In the genomic region with DNA sequence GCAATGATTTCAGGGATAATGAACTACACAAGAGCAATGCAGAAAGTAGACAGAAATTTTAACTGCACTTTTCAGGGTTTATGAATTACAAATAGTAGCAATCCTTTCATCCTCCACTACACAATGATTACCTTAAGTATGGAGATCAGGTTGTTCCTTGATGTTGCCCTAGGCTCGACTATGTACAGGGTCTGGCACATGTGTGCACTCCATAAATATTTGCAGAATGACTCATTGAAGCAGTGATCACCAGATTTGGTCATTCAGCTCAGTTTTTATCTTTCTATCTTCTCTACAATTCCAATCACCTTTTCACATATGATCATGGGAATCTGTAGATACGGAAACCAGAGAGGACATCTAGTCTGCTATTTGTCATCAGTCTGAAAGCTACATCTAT, we compare ENCODE assay signal across 25 cellular contexts.
DNase-seq lines count a peak whose midpoint lies in the region; ATAC-seq, FAIRE-seq and TF ChIP-seq lines count a peak whose summit lies in the region.
"Had no signal": no experiment of that assay in that cellular context is flagged by ENCODE, and none has a peak within 500 bp of the region (broad histone marks: within the 10 kb centered on the region; RNA-seq: fewer than 3 reads in every experiment).

No MANE protein-coding gene starts in this region.

- no peak overlapping the region for H3K4me2 ChIP-seq in SK-N-SH

- no peaks in the 10 kb centered on the region for H3K36me3 ChIP-seq in cardiac muscle cell
- H3K36me3 ChIP-seq in SK-N-SH (replicated peaks in 1 of 2; ENCODE audit: control insufficient read depth in 1 of 2, insufficient read depth in 2 of 2, low read length in 1 of 2), result no peaks in the 10 kb centered on the region
- H3K36me3 ChIP-seq: adrenal gland, HAP-1, tibial nerve had no signal

- 13% methylated on average over 2 of the region's 2 CpGs for WGBS in SK-N-SH (ENCODE audit: low lambda C conversion rate)

- H3K79me2 ChIP-seq in SK-N-SH (ENCODE audit: insufficient read depth), result no peaks in the 10 kb centered on the region

- intact Hi-C loops in left ventricle myocardium superior (cut with micrococcal nuclease), result no loop called here

- DNase-seq in cardiac muscle cell (ENCODE audit: low read depth in 1 of 2, low spot score in 1 of 2) (peak in 1 of 2 donors; percentile 15), left ventricle myocardium superior (no peak), SK-N-SH (no peak), glomerular visceral epithelial cell (ENCODE audit: extremely low spot score) (peak; percentile 27), urothelium cell line (ENCODE audit: low spot score) (peak; percentile 14)
- DNase-seq in activated CD8-positive, alpha-beta memory T cell treated with anti-CD3 and anti-CD28 coated beads, Interleukin-2, amount 50 U/mL, for 4 hours, result no peak
- DNase-seq: activated CD4-positive, alpha-beta T cell treated with anti-CD3 and anti-CD28 coated beads for 36 hours; activated CD8-positive, alpha-beta memory T cell treated with anti-CD3 and anti-CD28 coated beads, Interleukin-2, amount 10 ng/mL, durations not matched to agents 7 days and 5 days; activated effector memory CD4-positive, alpha-beta T cell treated with Interleukin-2 at 50 U/mL for 16 hours; adrenal gland; CD4-positive, alpha-beta memory T cell; cerebellar nuclear complex; KG1; NCI-H1105 treated with DMSO at 0.1 percent for 48 hours; NCI-H69; occipital lobe; OCI-M1; right cardiac atrium; stimulated activated naive CD4-positive, alpha-beta T cell treated with Interleukin-2 at 50 U/mL for 16 hours had no signal

- H4K20me1 ChIP-seq in SK-N-SH (ENCODE audit: insufficient read depth), result no peaks in the 10 kb centered on the region

- TF ChIP-seq RAD21 in SK-N-SH (IDR thresholded peaks at IDR 0.05; ENCODE audit: low read length), result no peak

- TF ChIP-seq EP300 in SK-N-SH (IDR thresholded peaks at IDR 0.05; ENCODE audit: borderline replicate concordance in 1 of 2, low read depth in 1 of 2, low read length in 1 of 2), result no peak; a peak in 1 of 4 replicates

- no peaks in the 10 kb centered on the region for H3K9me3 ChIP-seq in cardiac muscle cell (ENCODE audit: low read depth)
- H3K9me3 ChIP-seq in SK-N-SH, result no peaks in the 10 kb centered on the region
- H3K9me3 ChIP-seq: adrenal gland, HAP-1, tibial nerve had no signal

- H3K27ac ChIP-seq in cardiac muscle cell (peak overlapping the region; percentile 78), SK-N-SH (ENCODE audit: low read depth in 2 of 2, low read length in 1 of 2) (no peak overlapping the region)
- H3K27ac ChIP-seq: adrenal gland, SK-N-MC, tibial nerve had no signal

- no peaks in the 10 kb centered on the region for H3K9me2 ChIP-seq in SK-N-SH

- CTCF ChIA-PET in SK-N-SH (lab: Yijun Ruan, JAX), result no interaction called here

- H3K4me1 ChIP-seq in cardiac muscle cell (ENCODE audit: low read depth) (peaks cover 6% of the 10 kb centered on the region), SK-N-SH (ENCODE audit: control insufficient read depth in 1 of 2, insufficient read depth in 2 of 2, low read depth in 1 of 2, low read length in 1 of 2) (no peaks in the 10 kb centered on the region)
- H3K4me1 ChIP-seq: adrenal gland, tibial nerve had no signal

- no peak for TF ChIP-seq CTCF in cardiac muscle cell (IDR thresholded peaks at IDR 0.05; ENCODE audit: low read depth, low read length)
- no peak for TF ChIP-seq CTCF in SK-N-SH (IDR thresholded peaks at IDR 0.05)

- H2AFZ ChIP-seq in SK-N-SH (ENCODE audit: low read depth), result no peak overlapping the region

- H3K4me3 ChIP-seq in cardiac muscle cell (no peak overlapping the region), SK-N-SH (ENCODE audit: low read depth in 2 of 2, low read length in 1 of 2) (no peak overlapping the region)
- H3K4me3 ChIP-seq: adrenal gland, HAP-1, SK-N-MC, tibial nerve had no signal

- no peak overlapping the region for H3K9ac ChIP-seq in SK-N-SH

- POLR2A ChIA-PET in SK-N-SH (lab: Yijun Ruan, JAX), result no interaction called here

- no peak for FAIRE-seq in urothelium cell line (lab: Jason Lieb, UNC)
- FAIRE-seq: GM19239 had no signal

- H3F3A ChIP-seq in SK-N-SH (replicated peaks; ENCODE audit: insufficient read depth), result no peaks in the 10 kb centered on the region

- H3K27me3 ChIP-seq in cardiac muscle cell, result no peaks in the 10 kb centered on the region
- no peaks in the 10 kb centered on the region for H3K27me3 ChIP-seq in SK-N-SH (ENCODE audit: insufficient read depth)
- H3K27me3 ChIP-seq: adrenal gland, tibial nerve had no signal

- ATAC-seq in left ventricle myocardium superior, result no peak
- no peak for ATAC-seq in GM19455 (IDR thresholded peaks at IDR 0.05; ENCODE audit: unreplicated experiment)
- no peak for ATAC-seq in GM21390 (IDR thresholded peaks at IDR 0.05; ENCODE audit: unreplicated experiment)
- ATAC-seq: activated CD4-positive, alpha-beta T cell treated with anti-CD3 and anti-CD28 coated beads for 36 hours; activated CD8-positive, alpha-beta memory T cell treated with anti-CD3 and anti-CD28 coated beads, Interleukin-2, amount 10 ng/mL, durations not matched to agents 7 days and 5 days; right cardiac atrium had no signal

TF ChIP-seq in SK-N-SH, 30 proteins besides CTCF, POLR2A, EP300 and RAD21:
- TF ChIP-seq JUND (IDR thresholded peaks at IDR 0.05) (peak; percentile 36), MEF2A (IDR thresholded peaks at IDR 0.05; ENCODE audit: borderline replicate concordance, low read depth) (no peak), GATA2 (CRISPR knock-in tag; IDR thresholded peaks at IDR 0.05) (no peak), FOSL2 (IDR thresholded peaks at IDR 0.05; ENCODE audit: borderline replicate concordance, low read depth) (peak; percentile 20; the same call in 1 of the 2 replicates), TCF12 (IDR thresholded peaks at IDR 0.05) (peak; percentile 66)
- TF ChIP-seq, protein P1, sequence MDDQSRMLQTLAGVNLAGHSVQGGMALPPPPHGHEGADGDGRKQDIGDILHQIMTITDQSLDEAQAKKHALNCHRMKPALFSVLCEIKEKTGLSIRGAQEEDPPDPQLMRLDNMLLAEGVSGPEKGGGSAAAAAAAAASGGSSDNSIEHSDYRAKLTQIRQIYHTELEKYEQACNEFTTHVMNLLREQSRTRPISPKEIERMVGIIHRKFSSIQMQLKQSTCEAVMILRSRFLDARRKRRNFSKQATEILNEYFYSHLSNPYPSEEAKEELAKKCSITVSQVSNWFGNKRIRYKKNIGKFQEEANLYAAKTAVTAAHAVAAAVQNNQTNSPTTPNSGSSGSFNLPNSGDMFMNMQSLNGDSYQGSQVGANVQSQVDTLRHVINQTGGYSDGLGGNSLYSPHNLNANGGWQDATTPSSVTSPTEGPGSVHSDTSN (IDR thresholded peaks at IDR 0.05), result peak; percentile 35; the same call in 1 of the 2 replicates

Comparison
In these comparisons a context has a peak if more than half of its experiments do, and no peak if none do; other contexts are left out.
1. DNase-seq: peak in glomerular visceral epithelial cell (single experiment) and urothelium cell line (single experiment); none in left ventricle myocardium superior (single experiment), SK-N-SH (single experiment) and activated CD8-positive, alpha-beta memory T cell treated with anti-CD3 and anti-CD28 coated beads, Interleukin-2, amount 50 U/mL, for 4 hours (single experiment).